ENCODE assay signal across 24 cellular contexts in the genomic region with DNA sequence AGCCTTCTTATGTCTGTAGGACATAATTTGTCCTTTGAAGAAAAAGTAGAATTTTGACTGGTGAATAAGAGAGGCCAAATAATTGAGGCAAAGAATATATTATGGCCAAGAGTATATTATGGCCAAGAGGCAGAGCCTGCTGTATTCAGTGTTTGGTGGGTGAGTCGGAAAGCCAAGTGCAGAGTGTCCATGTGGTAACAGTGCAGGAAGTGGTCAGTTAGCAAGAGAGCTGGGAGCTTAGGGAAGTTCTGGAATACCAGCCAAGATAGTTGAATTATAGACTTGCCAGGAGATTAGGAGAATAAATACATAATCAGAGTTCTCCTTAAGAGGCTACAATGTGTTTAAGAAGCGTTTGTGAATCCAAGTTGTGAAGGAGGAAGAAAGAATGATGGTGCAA.
A peak's percentile ranks its signal among the peaks of the same experiment; 100 is the strongest.
DNase-seq lines count a peak whose midpoint lies in the region; TF ChIP-seq lines count a peak whose summit lies in the region.
"Had no signal": no experiment of that assay in that cellular context is flagged by ENCODE, and none has a peak within 500 bp of the region (broad histone marks: within the 10 kb centered on the region; RNA-seq: fewer than 3 reads in every experiment).

No MANE protein-coding gene starts in this region.

- no peak overlapping the region for H2AFZ ChIP-seq in fibroblast of lung (ENCODE audit: low read length)
- H2AFZ ChIP-seq: GM23338 had no signal

- no peak for TF ChIP-seq CTCF in fibroblast of lung (conservative IDR thresholded peaks at IDR 0.05 in 1 of 2, IDR thresholded peaks at IDR 0.05 in 1 of 2; ENCODE audit: low read depth in 1 of 2, low read length in 2 of 2)
- TF ChIP-seq CTCF in suprapubic skin (IDR thresholded peaks at IDR 0.05) = no peak

- TF ChIP-seq EP300 in suprapubic skin (IDR thresholded peaks at IDR 0.05) = no peak

- no peaks in the 10 kb centered on the region for H3K9me3 ChIP-seq in fibroblast of lung (ENCODE audit: control insufficient read depth, insufficient read depth, low read depth, low read length)
- no peaks in the 10 kb centered on the region for H3K9me3 ChIP-seq in suprapubic skin
- H3K9me3 ChIP-seq: colonic mucosa, mucosa of descending colon, uterus had no signal

- no peak overlapping the region for H3K9ac ChIP-seq in fibroblast of lung (ENCODE audit: insufficient read depth, low read length)

- H3K79me2 ChIP-seq in fibroblast of lung (ENCODE audit: control insufficient read depth, insufficient read depth, low read length) = no peaks in the 10 kb centered on the region

- H3K4me3 ChIP-seq in fibroblast of lung (replicated peaks in 1 of 4; ENCODE audit: control extremely low read depth in 1 of 4, insufficient read depth in 1 of 4, low read depth in 3 of 4, low read length in 4 of 4) (no peak overlapping the region), suprapubic skin (no peak overlapping the region)
- H3K4me3 ChIP-seq: colonic mucosa, GM23338, left lung, mucosa of descending colon, sigmoid colon, uterus had no signal

- H3K36me3 ChIP-seq in fibroblast of lung (ENCODE audit: control insufficient read depth, insufficient read depth, low read length) = no peaks in the 10 kb centered on the region
- H3K36me3 ChIP-seq in suprapubic skin = no peaks in the 10 kb centered on the region
- H3K36me3 ChIP-seq: brain microvascular endothelial cell, colonic mucosa, left lung, sigmoid colon, uterus, WERI-Rb-1 had no signal

- 88% methylated on average over 2 of the region's 2 CpGs for WGBS in suprapubic skin

- no peaks in the 10 kb centered on the region for H4K20me1 ChIP-seq in fibroblast of lung (ENCODE audit: control insufficient read depth, extremely low read depth, insufficient read depth, low read length)

- intact Hi-C loops in head of caudate nucleus (cut with DNase I) = no loop called here

- H3K4me2 ChIP-seq in fibroblast of lung (ENCODE audit: extremely low read depth, insufficient read depth, low read length) = no peak overlapping the region
- H3K4me2 ChIP-seq: GM23338 had no signal

- no peak for TF ChIP-seq POLR2A in suprapubic skin (IDR thresholded peaks at IDR 0.05)

- H3K27ac ChIP-seq in fibroblast of lung (ENCODE audit: insufficient read depth, low read length) (no peak overlapping the region), suprapubic skin (no peak overlapping the region)
- H3K27ac ChIP-seq: brain microvascular endothelial cell, colonic mucosa, left lung, sigmoid colon, uterus, WERI-Rb-1 had no signal

- H3K27me3 ChIP-seq in fibroblast of lung (ENCODE audit: control insufficient read depth, insufficient read depth, low read length) = no peaks in the 10 kb centered on the region
- peaks cover 5% of the 10 kb centered on the region for H3K27me3 ChIP-seq in suprapubic skin
- H3K27me3 ChIP-seq: brain microvascular endothelial cell, colonic mucosa, left lung, sigmoid colon, uterus had no signal

- H3K4me1 ChIP-seq in fibroblast of lung (ENCODE audit: control insufficient read depth, extremely low read depth, insufficient read depth, low read length) = no peaks in the 10 kb centered on the region
- H3K4me1 ChIP-seq in suprapubic skin = no peaks in the 10 kb centered on the region
- H3K4me1 ChIP-seq: colonic mucosa, left lung, sigmoid colon, uterus had no signal

- DNase-seq in ELR (ENCODE audit: low read depth) (peak; percentile 62), M059J (ENCODE audit: low read depth) (peak; percentile 32), fibroblast of lung (ENCODE audit: low read depth in 2 of 2) (peak; percentile 26 to 59), renal cortical epithelial cell (ENCODE audit: low read depth) (peak; percentile 22), head of caudate nucleus (no peak), NCI-H2029 treated with DMSO at 0.1 percent for 48 hours (lab: John Stamatoyannopoulos, UW) (no peak), suprapubic skin (ENCODE audit: low spot score in 2 of 2) (no peak)
- DNase-seq: activated CD4-positive, alpha-beta T cell treated with anti-CD3 and anti-CD28 coated beads, Interleukin-2, amount 10 ng/mL, durations not matched to agents 7 days and 5 days; activated CD8-positive, alpha-beta memory T cell treated with anti-CD3 and anti-CD28 coated beads, Interleukin-2, amount 10 ng/mL, durations not matched to agents 7 days and 5 days; brain microvascular endothelial cell; colonic mucosa; DMS79 treated with DMSO at 0.1 percent for 48 hours; effector memory CD8-positive, alpha-beta T cell; left lung; mucosa of descending colon; NCI-H1417; NCI-H2107; NCI-H510A treated with DMSO at 0.1 percent for 48 hours; NK-92 treated with Interleukin-12 subunit alpha and Interleukin-12 subunit beta, amount 100 ng/mL, for 24 hours; sigmoid colon; substantia nigra; uterus; WERI-Rb-1 had no signal

Comparison
In these comparisons a context has a peak if more than half of its experiments do, and no peak if none do; other contexts are left out.
1. DNase-seq: peak in ELR (single experiment), M059J (single experiment), fibroblast of lung (2 of 2) and renal cortical epithelial cell (single experiment); none in head of caudate nucleus (0 of 42), NCI-H2029 treated with DMSO at 0.1 percent for 48 hours (single experiment) and suprapubic skin (0 of 2).